11 cellular contexts compared by ENCODE assay signal in the genomic region with DNA sequence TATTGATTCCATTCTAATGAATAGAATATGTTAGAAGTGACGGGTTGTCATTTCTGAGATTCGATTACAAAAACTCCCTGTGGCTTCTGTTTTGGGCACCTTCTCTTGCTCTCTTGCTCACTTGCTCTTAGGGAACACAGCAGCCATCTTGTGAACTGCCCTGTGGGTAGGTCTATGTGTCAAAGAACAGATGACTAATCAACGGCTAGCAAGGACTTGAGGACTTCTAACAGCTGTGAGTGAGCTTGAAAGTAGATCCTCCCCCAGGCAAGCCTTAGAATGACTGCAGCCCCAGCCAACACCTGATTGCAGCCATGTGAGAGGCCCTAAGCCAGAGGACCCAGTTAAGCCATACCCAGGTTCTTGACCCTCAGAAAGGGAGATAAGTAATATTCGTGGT. TPM values are rescaled to one million over a fixed set of nuclear protein-coding genes. Genes with fewer than 3 reads are reported as not detected.
DNase-seq lines count a peak whose midpoint lies in the region; ATAC-seq, FAIRE-seq and TF ChIP-seq lines count a peak whose summit lies in the region.
"Had no signal": no experiment of that assay in that cellular context is flagged by ENCODE, and none has a peak within 500 bp of the region (broad histone marks: within the 10 kb centered on the region; RNA-seq: fewer than 3 reads in every experiment).

No MANE protein-coding gene starts in this region.

- no peak for TF ChIP-seq POLR2A in H1 (IDR thresholded peaks at IDR 0.05; ENCODE audit: control extremely low read depth in 1 of 2, low read depth in 2 of 2, low read length in 2 of 2)

- H3K4me1 ChIP-seq in H1 (replicated peaks in 1 of 4; ENCODE audit: control insufficient read depth in 3 of 4, insufficient read depth in 4 of 4, low read length in 3 of 4), result peaks cover 0 to 7% (median 2%) of the 10 kb centered on the region in 4 experiments; a peak in 6 of 7 replicates

- no peak for TF ChIP-seq CTCF in RWPE1 (conservative IDR thresholded peaks at IDR 0.05; ENCODE audit: low read depth)
- TF ChIP-seq CTCF in H1 (IDR thresholded peaks at IDR 0.05; ENCODE audit: control extremely low read depth in 1 of 3, insufficient read depth in 1 of 3, low read depth in 1 of 3, low read length in 3 of 3), result no peak

- H3K14ac ChIP-seq in H1 (ENCODE audit: insufficient read length), result no peak overlapping the region

- H4K5ac ChIP-seq in H1 (ENCODE audit: insufficient read length, low read depth, low read length), result no peak overlapping the region

- H3K4ac ChIP-seq in H1 (replicated peaks; ENCODE audit: insufficient read length, low read depth, low read length), result no peak overlapping the region

- H3K23me2 ChIP-seq in H1 (ENCODE audit: low read depth, low read length), result no peaks in the 10 kb centered on the region; the same call in 1 of the 2 replicates

- no peak overlapping the region for H3K9ac ChIP-seq in H1 (replicated peaks in 1 of 4; ENCODE audit: extremely low read depth in 1 of 4, low read depth in 3 of 4, low read length in 3 of 4)

- DNase-seq in activated CD8-positive, alpha-beta memory T cell treated with anti-CD3 and anti-CD28 coated beads, Interleukin-2, amount 50 U/mL, for 48 hours, result peak; percentile 56
- no peak for DNase-seq in activated CD8-positive, alpha-beta memory T cell treated with anti-CD3 and anti-CD28 coated beads for 24 hours
- DNase-seq in RWPE1 (ENCODE audit: low spot score) (peak; percentile 43), H1 (ENCODE audit: low read depth in 1 of 2, low spot score in 2 of 2) (no peak), NCI-H774 (lab: John Stamatoyannopoulos, UW) (no peak)
- DNase-seq in stimulated activated CD8-positive, alpha-beta memory T cell treated with anti-CD3 and anti-CD28 coated beads, Interleukin-15, amount 100 ng/mL, for 48 hours (ENCODE audit: low read depth in 2 of 2), result peak; percentile 11 to 14
- DNase-seq: dorsolateral prefrontal cortex had no signal

- H3K9me3 ChIP-seq in H1 (ENCODE audit: insufficient read depth in 2 of 2, low read depth in 1 of 2, low read length in 1 of 2), result no peaks in the 10 kb centered on the region

- FAIRE-seq in H1 (lab: Jason Lieb, UNC), result no peak
- FAIRE-seq: GM18507, H54 had no signal

- no peaks in the 10 kb centered on the region; a peak in 1 of 4 replicates for H3K79me2 ChIP-seq in H1 (ENCODE audit: control insufficient read depth in 1 of 2, insufficient read depth in 2 of 2, low read length in 2 of 2)

- H3K4me2 ChIP-seq in H1 (ENCODE audit: insufficient read depth in 1 of 2, low read depth in 2 of 2, low read length in 2 of 2), result no peak overlapping the region

- H2BK5ac ChIP-seq in H1 (ENCODE audit: low read depth, low read length), result no peak overlapping the region

- H3K23ac ChIP-seq in H1 (ENCODE audit: insufficient read length), result no peak overlapping the region

- ATAC-seq in HG03521 (IDR thresholded peaks at IDR 0.05; ENCODE audit: unreplicated experiment) (no peak), HG03095 (IDR thresholded peaks at IDR 0.05; ENCODE audit: unreplicated experiment) (no peak)

- TF ChIP-seq RAD21 in H1 (IDR thresholded peaks at IDR 0.05 in 1 of 2, conservative IDR thresholded peaks at IDR 0.05 in 1 of 2; ENCODE audit: low read depth in 2 of 2, low read length in 2 of 2), result no peak

- no peak overlapping the region for H3K18ac ChIP-seq in H1 (ENCODE audit: extremely low read depth, low read length)

- peak overlapping the region; percentile 28; the same call in 1 of the 2 replicates for H4K8ac ChIP-seq in H1 (ENCODE audit: extremely low read depth, insufficient read depth, low read length)

- H4K20me1 ChIP-seq in H1 (replicated peaks in 1 of 2; ENCODE audit: control insufficient read depth in 1 of 2, insufficient read depth in 2 of 2, low read length in 2 of 2), result no peaks in the 10 kb centered on the region

- H3K56ac ChIP-seq in H1 (replicated peaks; ENCODE audit: insufficient read length, low read depth, low read length), result no peak overlapping the region

- TF ChIP-seq EP300 in H1 (IDR thresholded peaks at IDR 0.05; ENCODE audit: borderline replicate concordance in 1 of 2, low read depth in 2 of 2, low read length in 2 of 2), result no peak

- H3K27me3 ChIP-seq in H1 (replicated peaks in 1 of 4; ENCODE audit: control insufficient read depth in 3 of 4, extremely low read depth in 1 of 4, insufficient read depth in 3 of 4, low read length in 3 of 4), result peaks cover 0 to 2% (median 0%) of the 10 kb centered on the region in 4 experiments; a peak in 2 of 7 replicates
- H3K27me3 ChIP-seq: dorsolateral prefrontal cortex had no signal

- H2AK5ac ChIP-seq in H1 (ENCODE audit: low read depth, low read length), result no peak overlapping the region

- H2BK15ac ChIP-seq in H1 (ENCODE audit: low read length), result no peak overlapping the region

- H3K27ac ChIP-seq in RWPE1, result no peak overlapping the region
- H3K27ac ChIP-seq in H1 (ENCODE audit: low read depth, low read length), result no peak overlapping the region
- H3K27ac ChIP-seq: dorsolateral prefrontal cortex had no signal

- 88% methylated on average over 4 of the region's 4 CpGs; no CpG with 5 or more reads in 1 of the 2 experiments for WGBS in H1 (ENCODE audit: extremely low coverage in 1 of 2, insufficient coverage in 1 of 2, insufficient read length in 1 of 2, insufficient replicate concordance in 2 of 2, low coverage in 1 of 2, low lambda C conversion rate in 2 of 2, missing lambda C conversion rate in 1 of 2), 2 experiments

- no peak overlapping the region for H2BK12ac ChIP-seq in H1 (ENCODE audit: low read depth, low read length)

- H3K79me1 ChIP-seq in H1 (ENCODE audit: low read depth, low read length), result no peaks in the 10 kb centered on the region

- H3K36me3 ChIP-seq in H1 (ENCODE audit: control insufficient read depth in 2 of 4, insufficient read depth in 4 of 4, low read length in 3 of 4), result no peaks in the 10 kb centered on the region

- H3K4me3 ChIP-seq in H1 (ENCODE audit: extremely low read depth in 1 of 4, insufficient read depth in 2 of 4, low read depth in 3 of 4, low read length in 4 of 4), result no peak overlapping the region
- H3K4me3 ChIP-seq: dorsolateral prefrontal cortex had no signal

- no peak overlapping the region for H2BK120ac ChIP-seq in H1 (replicated peaks; ENCODE audit: low read depth, low read length)

- H2AFZ ChIP-seq in H1 (ENCODE audit: low read length), result no peak overlapping the region

- no peak overlapping the region for H4K91ac ChIP-seq in H1 (replicated peaks; ENCODE audit: insufficient read length, low read length)

- no peak overlapping the region for H2BK20ac ChIP-seq in H1 (ENCODE audit: low read length)

- CTCF ChIA-PET in RWPE1 (lab: Yijun Ruan, JAX), result no interaction called here
- CTCF ChIA-PET in H1 (lab: Charles Lee; ENCODE audit: partially characterized antibody), result interaction anchor here (4.3 kb wide), 1 partner anchor 7 kb away, joined by 31 read pairs; no protein-coding TSS in a partner anchor

- POLR2A ChIA-PET in RWPE1 (lab: Yijun Ruan, JAX; ENCODE audit: low non-redundant PET) (no interaction called here), H1 (lab: Charles Lee; ENCODE audit: partially characterized antibody) (no interaction called here)

TF ChIP-seq in H1, 55 proteins besides CTCF, POLR2A, EP300 and RAD21:
- TF ChIP-seq BACH1 (IDR thresholded peaks at IDR 0.05; ENCODE audit: low read length) (no peak), BCL11A (IDR thresholded peaks at IDR 0.05; ENCODE audit: low read depth in 2 of 2, low read length in 2 of 2) (no peak)

RNA-seq across cellular contexts. Expression of a gene that starts 49.3 kb away (rescaled TPM):
- total RNA-seq in H1 (2021; fragmentation: NEBNext Ultra II Directional; extraction: Animal tissue kit (Norgen Biotek cat#: 25700)), result 0.21 and 0.22 TPM in 2 replicates
- polyA plus RNA-seq in H1 (2011; rRNA removed), result 0.82 and 0.91 TPM in 2 replicates
- 0.75 TPM for polyA plus RNA-seq in H1 (2011; cell fraction: cytosol; rRNA removed)
- 1.9 TPM for polyA plus RNA-seq in H1 (2011; cell fraction: nucleus; rRNA removed)
- 0.29 to 0.92 TPM (median 0.46 TPM) in 4 replicates for polyA plus RNA-seq in H1 (2012, experiment 1 of 2)
- 0.56 TPM for polyA plus RNA-seq in H1 (2012, experiment 2 of 2)
- 0.51 TPM for polyA plus RNA-seq in H1 (2013, experiment 1 of 2)
- 0.37 TPM for polyA plus RNA-seq in H1 (2013, experiment 2 of 2)
- polyA minus RNA-seq in H1 (2011; rRNA and poly(A)+ RNA removed), result 0.66 and 4.2 TPM in 2 replicates
- 1.4 TPM for polyA minus RNA-seq in H1 (2011; cell fraction: cytosol; rRNA and poly(A)+ RNA removed)
- 3.4 TPM for polyA minus RNA-seq in H1 (2011; cell fraction: nucleus; rRNA and poly(A)+ RNA removed)

RNA-seq across cellular contexts. Expression of a gene that starts 51.5 kb away (rescaled TPM):
- 10.3 and 10.8 TPM in 2 replicates for total RNA-seq in H1 (2021; fragmentation: NEBNext Ultra II Directional; extraction: Animal tissue kit (Norgen Biotek cat#: 25700))
- 6.3 and 8.7 TPM in 2 replicates for polyA plus RNA-seq in H1 (2011; rRNA removed)
- polyA plus RNA-seq in H1 (2011; cell fraction: cytosol; rRNA removed), result 4.8 TPM
- 10.4 TPM for polyA plus RNA-seq in H1 (2011; cell fraction: nucleus; rRNA removed)
- 4.7 to 9.1 TPM (median 6.6 TPM) in 4 replicates for polyA plus RNA-seq in H1 (2012, experiment 1 of 2)
- 6.2 TPM for polyA plus RNA-seq in H1 (2012, experiment 2 of 2)
- 5.7 TPM for polyA plus RNA-seq in H1 (2013, experiment 1 of 2)
- polyA plus RNA-seq in H1 (2013, experiment 2 of 2), result 5.1 TPM
- 4.0 and 5.2 TPM in 2 replicates for polyA minus RNA-seq in H1 (2011; rRNA and poly(A)+ RNA removed)
- 4.5 TPM for polyA minus RNA-seq in H1 (2011; cell fraction: cytosol; rRNA and poly(A)+ RNA removed)
- polyA minus RNA-seq in H1 (2011; cell fraction: nucleus; rRNA and poly(A)+ RNA removed), result 6.0 TPM

Comparison
In these comparisons a context has a peak if more than half of its experiments do, and no peak if none do; other contexts are left out.
1. DNase-seq: peak in activated CD8-positive, alpha-beta memory T cell treated with anti-CD3 and anti-CD28 coated beads, Interleukin-2, amount 50 U/mL, for 48 hours (single experiment), RWPE1 (single experiment) and stimulated activated CD8-positive, alpha-beta memory T cell treated with anti-CD3 and anti-CD28 coated beads, Interleukin-15, amount 100 ng/mL, for 48 hours (2 of 2); none in activated CD8-positive, alpha-beta memory T cell treated with anti-CD3 and anti-CD28 coated beads for 24 hours (single experiment), H1 (0 of 2) and NCI-H774 (single experiment).